Comparison of ENCODE assay signal across 13 cellular contexts in genomic region chr3:113264741-113265140, GRCh38. TPM values are rescaled to one million over a fixed set of nuclear protein-coding genes. Genes with fewer than 3 reads are reported as not detected.
DNase-seq lines count a peak whose midpoint lies in the region; ATAC-seq and TF ChIP-seq lines count a peak whose summit lies in the region.
"Had no signal": no experiment of that assay in that cellular context is flagged by ENCODE, and none has a peak within 500 bp of the region (broad histone marks: within the 10 kb centered on the region; RNA-seq: fewer than 3 reads in every experiment).

No MANE protein-coding gene starts in this region.

- H3K27ac Mint-ChIP-seq in activated CD4-positive, alpha-beta T cell treated with anti-CD3 and anti-CD28 coated beads, Interleukin-2, amount 10 ng/mL, durations not matched to agents 7 days and 5 days = no peak overlapping the region
- no peak overlapping the region for H3K27ac Mint-ChIP-seq in stimulated activated naive B cell treated with anti-CD40 and anti-IgM and Interleukin-4, amounts not matched to agents 10 μg/mL and 1 μg/mL and 100 μg/mL, for 72 hours
- H3K27ac Mint-ChIP-seq: activated naive CD4-positive, alpha-beta T cell treated with anti-CD3 and anti-CD28 coated beads, Interleukin-2, amount 10 ng/mL, durations not matched to agents 7 days and 5 days had no signal

- no peaks in the 10 kb centered on the region for H3K9me3 Mint-ChIP-seq in activated CD4-positive, alpha-beta T cell treated with anti-CD3 and anti-CD28 coated beads, Interleukin-2, amount 10 ng/mL, durations not matched to agents 7 days and 5 days
- H3K9me3 Mint-ChIP-seq in stimulated activated naive B cell treated with anti-CD40 and anti-IgM and Interleukin-4, amounts not matched to agents 10 μg/mL and 1 μg/mL and 100 μg/mL, for 72 hours = no peaks in the 10 kb centered on the region
- H3K9me3 Mint-ChIP-seq: activated naive CD4-positive, alpha-beta T cell treated with anti-CD3 and anti-CD28 coated beads, Interleukin-2, amount 10 ng/mL, durations not matched to agents 7 days and 5 days had no signal

- no peak overlapping the region for H3K4me3 Mint-ChIP-seq in activated CD4-positive, alpha-beta T cell treated with anti-CD3 and anti-CD28 coated beads, Interleukin-2, amount 10 ng/mL, durations not matched to agents 7 days and 5 days
- H3K4me3 Mint-ChIP-seq in stimulated activated naive B cell treated with anti-CD40 and anti-IgM and Interleukin-4, amounts not matched to agents 10 μg/mL and 1 μg/mL and 100 μg/mL, for 72 hours = no peak overlapping the region
- H3K4me3 Mint-ChIP-seq: activated naive CD4-positive, alpha-beta T cell treated with anti-CD3 and anti-CD28 coated beads, Interleukin-2, amount 10 ng/mL, durations not matched to agents 7 days and 5 days had no signal

- 35 to 46% (median 36%) methylated on average over 6 of the region's 6 CpGs for WGBS in psoas muscle, 3 donors

- H3K36me3 Mint-ChIP-seq in activated CD4-positive, alpha-beta T cell treated with anti-CD3 and anti-CD28 coated beads, Interleukin-2, amount 10 ng/mL, durations not matched to agents 7 days and 5 days (ENCODE audit: low read depth) = no peaks in the 10 kb centered on the region
- no peaks in the 10 kb centered on the region for H3K36me3 Mint-ChIP-seq in stimulated activated naive B cell treated with anti-CD40 and anti-IgM and Interleukin-4, amounts not matched to agents 10 μg/mL and 1 μg/mL and 100 μg/mL, for 72 hours
- H3K36me3 Mint-ChIP-seq: activated naive CD4-positive, alpha-beta T cell treated with anti-CD3 and anti-CD28 coated beads, Interleukin-2, amount 10 ng/mL, durations not matched to agents 7 days and 5 days had no signal

- H3K27me3 ChIP-seq in HUES48 (ENCODE audit: control insufficient read depth, insufficient read depth, low read length) (no peaks in the 10 kb centered on the region), psoas muscle (ENCODE audit: insufficient read depth in 3 of 3, low read length in 2 of 3) (no peaks in the 10 kb centered on the region)
- H3K27me3 ChIP-seq: ovary had no signal

- peaks cover 9% of the 10 kb centered on the region for H3K27me3 Mint-ChIP-seq in activated CD4-positive, alpha-beta T cell treated with anti-CD3 and anti-CD28 coated beads, Interleukin-2, amount 10 ng/mL, durations not matched to agents 7 days and 5 days
- peaks cover 13 to 25% of the 10 kb centered on the region in 2 donors for H3K27me3 Mint-ChIP-seq in stimulated activated naive B cell treated with anti-CD40 and anti-IgM and Interleukin-4, amounts not matched to agents 10 μg/mL and 1 μg/mL and 100 μg/mL, for 72 hours

- no peaks in the 10 kb centered on the region for H3K36me3 ChIP-seq in HUES48 (ENCODE audit: control insufficient read depth, insufficient read depth, low read length)
- no peaks in the 10 kb centered on the region for H3K36me3 ChIP-seq in psoas muscle (ENCODE audit: insufficient read depth in 1 of 2, low read depth in 1 of 2)
- H3K36me3 ChIP-seq: ovary had no signal

- TF ChIP-seq CTCF in psoas muscle (IDR thresholded peaks at IDR 0.05) = no peak

- DNase-seq in amygdala (lab: John Stamatoyannopoulos, UW) = peak in 44 of 56 donors; percentile 17 to 74 (median 41)
- DNase-seq in iPS-NIHi11 (ENCODE audit: low spot score) = peak; percentile 37
- peak in 1 of 2 donors; percentile 46 for DNase-seq in psoas muscle
- no peak for DNase-seq in NOMO-1 treated with dmso at 0.1 percent for 144 hours (lab: John Stamatoyannopoulos, UW; ENCODE audit: unreplicated experiment)
- no peak for DNase-seq in activated CD4-positive, alpha-beta T cell treated with anti-CD3 and anti-CD28 coated beads, Interleukin-2, amount 10 ng/mL, durations not matched to agents 7 days and 5 days
- no peak for DNase-seq in stimulated activated naive B cell treated with anti-CD40 and anti-IgM and Interleukin-4, amounts not matched to agents 10 μg/mL and 1 μg/mL and 100 μg/mL, for 72 hours
- no peak for DNase-seq in NCI-H2196 (lab: John Stamatoyannopoulos, UW; ENCODE audit: unreplicated experiment)
- DNase-seq: activated naive CD4-positive, alpha-beta T cell treated with anti-CD3 and anti-CD28 coated beads, Interleukin-2, amount 10 ng/mL, durations not matched to agents 7 days and 5 days; DND-41; OCI-M1 had no signal

- H3K4me3 ChIP-seq in HUES48 (ENCODE audit: low read depth, low read length) (no peak overlapping the region), psoas muscle (no peak overlapping the region)
- H3K4me3 ChIP-seq: ovary had no signal

- no peaks in the 10 kb centered on the region for H3K4me1 Mint-ChIP-seq in activated CD4-positive, alpha-beta T cell treated with anti-CD3 and anti-CD28 coated beads, Interleukin-2, amount 10 ng/mL, durations not matched to agents 7 days and 5 days
- no peaks in the 10 kb centered on the region for H3K4me1 Mint-ChIP-seq in stimulated activated naive B cell treated with anti-CD40 and anti-IgM and Interleukin-4, amounts not matched to agents 10 μg/mL and 1 μg/mL and 100 μg/mL, for 72 hours
- H3K4me1 Mint-ChIP-seq: activated naive CD4-positive, alpha-beta T cell treated with anti-CD3 and anti-CD28 coated beads, Interleukin-2, amount 10 ng/mL, durations not matched to agents 7 days and 5 days had no signal

- peak overlapping the region; percentile 86 for H3K27ac ChIP-seq in HUES48 (ENCODE audit: low read depth, low read length)
- H3K27ac ChIP-seq in psoas muscle = no peak overlapping the region
- H3K27ac ChIP-seq: KMS-11 had no signal

- H3K9ac ChIP-seq in HUES48 (ENCODE audit: low read depth, low read length) = no peak overlapping the region
- H3K9ac ChIP-seq: KMS-11 had no signal

- H3K9me3 ChIP-seq in HUES48 (ENCODE audit: control insufficient read depth, insufficient read depth, low read length) (no peaks in the 10 kb centered on the region), psoas muscle (no peaks in the 10 kb centered on the region)
- H3K9me3 ChIP-seq: ovary had no signal

- POLR2A ChIA-PET in activated CD4-positive, alpha-beta T cell treated with anti-CD3 and anti-CD28 coated beads, Interleukin-2, amount 10 ng/mL, durations not matched to agents 7 days and 5 days (lab: Charles Lee) = interaction anchor here (0.6 kb wide), 1 partner anchor 160 kb away, joined by 4 read pairs; no protein-coding TSS in a partner anchor

- CTCF ChIA-PET in activated CD4-positive, alpha-beta T cell treated with anti-CD3 and anti-CD28 coated beads, Interleukin-2, amount 10 ng/mL, durations not matched to agents 7 days and 5 days (lab: Charles Lee) = interaction anchor here (1.0 to 2.4 kb wide), 2 partner anchors 15 to 24 kb away, joined by 4 to 6 read pairs; no protein-coding TSS in a partner anchor

- ATAC-seq in psoas muscle = peak in 3 of 4 donors; percentile 14 to 41 (median 37)
- ATAC-seq in stimulated activated naive B cell treated with anti-CD40 and anti-IgM and Interleukin-4, amounts not matched to agents 10 μg/mL and 1 μg/mL and 100 μg/mL, for 72 hours (replicated peaks) = no peak

- H3K4me1 ChIP-seq in HUES48 (ENCODE audit: control insufficient read depth, insufficient read depth, low read length) (peaks cover 38% of the 10 kb centered on the region), psoas muscle (peaks cover 29% of the 10 kb centered on the region)

- intact Hi-C loops in psoas muscle (cut with DNase I) = loop anchor here in 1 of 2 donors (5.0 kb wide), 1 partner anchor 47 kb away; no protein-coding TSS in a partner anchor

RNA-seq across cellular contexts. Expression of gene BOC, which starts 53.4 kb away (rescaled TPM):
- total RNA-seq in psoas muscle = 10 to 100 TPM in 1 of 4 donors, 1 to 10 TPM in 3; 3.6 to 15.4 (median 4.6) TPM
- 1 to 10 TPM; 1.1 to 3.8 (median 1.8) TPM for polyA plus RNA-seq in psoas muscle
- total RNA-seq in activated CD4-positive, alpha-beta T cell treated with anti-CD3 and anti-CD28 coated beads, Interleukin-2, amount 10 ng/mL, durations not matched to agents 7 days and 5 days = not detected

Comparison
In these comparisons a context has a peak if more than half of its experiments do, and no peak if none do; other contexts are left out.
1. DNase-seq: peak in amygdala (44 of 56) and iPS-NIHi11 (single experiment); none in NOMO-1 treated with dmso at 0.1 percent for 144 hours (single experiment), activated CD4-positive, alpha-beta T cell treated with anti-CD3 and anti-CD28 coated beads, Interleukin-2, amount 10 ng/mL, durations not matched to agents 7 days and 5 days (single experiment), stimulated activated naive B cell treated with anti-CD40 and anti-IgM and Interleukin-4, amounts not matched to agents 10 μg/mL and 1 μg/mL and 100 μg/mL, for 72 hours (single experiment) and NCI-H2196 (single experiment).
2. ATAC-seq: peak in psoas muscle (3 of 4); none in stimulated activated naive B cell treated with anti-CD40 and anti-IgM and Interleukin-4, amounts not matched to agents 10 μg/mL and 1 μg/mL and 100 μg/mL, for 72 hours (0 of 2).
3. RNA of gene BOC, which starts 53.4 kb away (total RNA-seq): 3.6 to 15.4 TPM in psoas muscle; not detected in activated CD4-positive, alpha-beta T cell treated with anti-CD3 and anti-CD28 coated beads, Interleukin-2, amount 10 ng/mL, durations not matched to agents 7 days and 5 days; every median in the first group is over 4 times any median in the second.